In genomic region chr19:17159466-17160393, GRCh38 we compare ENCODE assay signal across 19 cellular contexts. TPM values are rescaled to one million over a fixed set of nuclear protein-coding genes. Genes with fewer than 3 reads are reported as not detected.
DNase-seq lines count a peak whose midpoint lies in the region; ATAC-seq, FAIRE-seq and TF ChIP-seq lines count a peak whose summit lies in the region.
"Had no signal": no experiment of that assay in that cellular context is flagged by ENCODE, and none has a peak within 500 bp of the region (broad histone marks: within the 10 kb centered on the region; RNA-seq: fewer than 3 reads in every experiment).

No MANE protein-coding gene starts in this region.

- DNase-seq in EH (ENCODE audit: low read depth) (peak; percentile 23), HFFc6 (peak; percentile 7), K562 (ENCODE audit: extremely low read depth in 1 of 4, low spot score in 3 of 4) (no peak), left lobe of liver (ENCODE audit: low spot score) (peak; percentile 44), GM20000 (ENCODE audit: low spot score) (no peak), NCI-H128 (lab: John Stamatoyannopoulos, UW; ENCODE audit: unreplicated experiment) (no peak), GM13976 (ENCODE audit: low spot score) (no peak)
- DNase-seq: activated CD4-positive, alpha-beta T cell treated with anti-CD3 and anti-CD28 coated beads, Interleukin-2, amount 50 U/mL, for 48 hours; activated effector memory CD4-positive, alpha-beta T cell treated with Interleukin-2 at 50 U/mL for 16 hours; KG1; NCI-H187 treated with DMSO at 0.1 percent for 48 hours; NCI-H526 treated with DMSO at 0.1 percent for 48 hours; nephron progenitor cell; right cardiac atrium; stimulated activated CD4-positive, alpha-beta T cell treated with anti-CD3 and anti-CD28 coated beads, Interleukin-4, amount 100 ng/mL, for 24 hours; T1000 had no signal

- H3K79me2 ChIP-seq in K562 (ENCODE audit: control insufficient read depth, insufficient read depth, low read length): no peaks in the 10 kb centered on the region

- H3K4me1 Mint-ChIP-seq in HFFc6 (ENCODE audit: low read depth): no peaks in the 10 kb centered on the region
- H3K4me1 Mint-ChIP-seq: nephron progenitor cell had no signal

- H3K27me3 Mint-ChIP-seq in HFFc6 (ENCODE audit: insufficient read depth): peaks cover 2% of the 10 kb centered on the region

- FAIRE-seq in K562 (lab: Jason Lieb, UNC): no peak

- H3K9me1 ChIP-seq in K562 (ENCODE audit: control insufficient read depth, insufficient read depth, low read length): no peaks in the 10 kb centered on the region

- peaks cover 73% of the 10 kb centered on the region for H3K36me3 ChIP-seq in K562 (ENCODE audit: control insufficient read depth, insufficient read depth, low read length)

- TF ChIP-seq POLR2A in K562 (conservative IDR thresholded peaks at IDR 0.05): no peak

- no peak overlapping the region for H3K4me3 ChIP-seq in K562
- H3K4me3 ChIP-seq: BLaER1, cardiac muscle cell had no signal

- no peak for ATAC-seq in K562
- peak; percentile 96 for ATAC-seq in left lobe of liver
- ATAC-seq in HG02678 (IDR thresholded peaks at IDR 0.05; ENCODE audit: unreplicated experiment): no peak
- ATAC-seq: right cardiac atrium had no signal

- H3K4me2 ChIP-seq in K562 (ENCODE audit: insufficient read depth, low read length): no peak overlapping the region
- H3K4me2 ChIP-seq: BLaER1 had no signal

- BruUV-seq in K562 (replicated peaks; lab: Mats Ljungman, UMichigan): no TSS peak

- H2AFZ ChIP-seq in K562 (ENCODE audit: low read depth, low read length): no peak overlapping the region

- TF ChIP-seq RAD21 in K562 (CRISPR knock-in tag; conservative IDR thresholded peaks at IDR 0.05 in 1 of 2, IDR thresholded peaks at IDR 0.05 in 1 of 2): no peak

- peaks cover 34% of the 10 kb centered on the region for H3K36me3 Mint-ChIP-seq in HFFc6 (ENCODE audit: low read depth)

- CTCF ChIA-PET in K562 (lab: Yijun Ruan, JAX; ENCODE audit: low intra/inter-chr PET ratio): no interaction called here

- in situ Hi-C loops in K562 (cut with MboI) (no loop called here), GM13976 (cut with MboI; ENCODE audit: low sequenced_read_pairs, unreplicated experiment) (no loop called here)

- H3K4me1 ChIP-seq in K562 (replicated peaks in 1 of 2; ENCODE audit: control insufficient read depth in 2 of 2, insufficient read depth in 2 of 2, low read length in 2 of 2): no peaks in the 10 kb centered on the region
- H3K4me1 ChIP-seq: BLaER1 had no signal

- no peaks in the 10 kb centered on the region for H3K27me3 ChIP-seq in K562 (ENCODE audit: control insufficient read depth in 2 of 2, insufficient read depth in 2 of 2, low read length in 2 of 2)
- H3K27me3 ChIP-seq: BLaER1, cardiac muscle cell had no signal

- POLR2A ChIA-PET in K562 (lab: Yijun Ruan, JAX): interaction anchor here (0.7 to 1.4 kb wide), 2 partner anchors 11 to 24 kb away, joined by 3 to 5 read pairs; no protein-coding TSS in a partner anchor

- no peaks in the 10 kb centered on the region for H3K9me3 Mint-ChIP-seq in HFFc6

- no peaks in the 10 kb centered on the region for H4K20me1 ChIP-seq in K562 (replicated peaks; ENCODE audit: control insufficient read depth, insufficient read depth, low read length)
- H4K20me1 ChIP-seq: BLaER1 had no signal

- TF ChIP-seq CTCF in HFFc6 (IDR thresholded peaks at IDR 0.05) (no peak), K562 (IDR thresholded peaks at IDR 0.05 in 2 of 3, conservative IDR thresholded peaks at IDR 0.05 in 1 of 3; ENCODE audit: insufficient read depth in 2 of 3, low read depth in 1 of 3, low read length in 3 of 3) (no peak), GM20000 (IDR thresholded peaks at IDR 0.05; ENCODE audit: extremely low read depth, missing control alignments) (no peak), GM13976 (IDR thresholded peaks at IDR 0.05; ENCODE audit: borderline replicate concordance, control extremely low read depth, extremely low read depth, insufficient read depth, missing control alignments) (no peak)

- H3K9ac ChIP-seq in K562 (ENCODE audit: insufficient read depth in 1 of 2, low read depth in 2 of 2, low read length in 2 of 2): no peak overlapping the region
- H3K9ac ChIP-seq: BLaER1 had no signal

- H3K9me3 ChIP-seq in K562 (replicated peaks; ENCODE audit: control insufficient read depth, insufficient read depth, low read depth, low read length): no peaks in the 10 kb centered on the region

- WGBS in K562 (ENCODE audit: insufficient coverage, low coverage, missing lambda C conversion rate): 79% methylated on average over 8 of the region's 9 CpGs

- no peak overlapping the region for H3K27ac ChIP-seq in K562 (ENCODE audit: extremely low read depth, low read depth, low read length)
- H3K27ac ChIP-seq: BLaER1, cardiac muscle cell had no signal

- H3K27ac Mint-ChIP-seq in HFFc6: peak overlapping the region; percentile 49
- H3K27ac Mint-ChIP-seq: nephron progenitor cell had no signal

- TF ChIP-seq EP300 in K562 (IDR thresholded peaks at IDR 0.05; ENCODE audit: low read length): no peak

- H3K4me3 Mint-ChIP-seq in HFFc6: no peak overlapping the region
- H3K4me3 Mint-ChIP-seq: nephron progenitor cell had no signal

- intact Hi-C loops in K562 (cut with micrococcal nuclease): no loop called here

TF ChIP-seq in K562, 482 proteins besides CTCF, POLR2A, EP300 and RAD21 (continues in another document):
- TF ChIP-seq TEAD1 (CRISPR knock-in tag; IDR thresholded peaks at IDR 0.05) (no peak), TEAD2 (tag; IDR thresholded peaks at IDR 0.05) (no peak), MAX (CRISPR knock-in tag; IDR thresholded peaks at IDR 0.05) (peak; percentile 33; the same call in 1 of the 2 replicates), CXXC5 (CRISPR knock-in tag; IDR thresholded peaks at IDR 0.05) (no peak), NFIC (IDR thresholded peaks at IDR 0.05) (peak; percentile 31; the same call in 1 of the 2 replicates)

RNA-seq across cellular contexts. Expression of gene USE1, which starts 55.4 kb away (rescaled TPM):
- 10 to 100 TPM; 23.5 to 29.3 (median 25.7) TPM for total RNA-seq in HFFc6 (2021; fragmentation: NEBNext Ultra II Directional; extraction: Animal tissue kit (Norgen Biotek cat#: 25700))
- 15.6 and 34.4 TPM in 2 replicates for total RNA-seq in K562 (2011; cell fraction: chromatin; rRNA removed; ENCODE audit: low replicate concordance)
- 24.5 and 31.5 TPM in 2 replicates for total RNA-seq in K562 (2011; cell fraction: nucleolus; rRNA removed)
- total RNA-seq in K562 (2011; cell fraction: nucleoplasm; rRNA removed): 20.2 and 24.3 TPM in 2 replicates
- total RNA-seq in K562 (2014; rRNA removed) (38.8 and 40.7 TPM in 2 replicates), K562 (2014; rRNA removed; fragmentation: Illumina TruSeq; extraction: Trizol) (15.2 and 17.3 TPM in 2 replicates), K562 (2015; rRNA removed; fragmentation: Illumina TruSeq; extraction: Trizol) (23.9 TPM in 2 replicates), K562 (2021) (34.0 and 34.9 TPM in 2 replicates), left lobe of liver (19.9 TPM)
- polyA plus RNA-seq in K562 (2011; rRNA removed) (19.1 and 21.1 TPM in 2 replicates), K562 (2014; fragmentation: Illumina TruSeq; extraction: Trizol) (27.3 and 32.8 TPM in 2 replicates), K562 (2014; fragmentation: Nextera tagmentation; extraction: Ambion mirVana) (10 to 100 TPM; 39.3 to 46.7 TPM), K562 (2014; rRNA removed) (50.6 and 52.4 TPM in 2 replicates)
- 25.0 and 38.2 TPM in 2 replicates for polyA plus RNA-seq in K562 (2011; cell fraction: cytosol; rRNA removed)
- 16.7 and 20.6 TPM in 2 replicates for polyA plus RNA-seq in K562 (2011; cell fraction: nucleus; rRNA removed)
- 35.2 and 46.0 TPM in 2 replicates for polyA plus RNA-seq in K562 (2012)
- polyA minus RNA-seq in K562 (2011; rRNA and poly(A)+ RNA removed): 11.2 and 20.2 TPM in 2 replicates
- polyA minus RNA-seq in K562 (2011; cell fraction: cytosol; rRNA and poly(A)+ RNA removed): 12.1 and 12.7 TPM in 2 replicates
- 6.6 and 9.3 TPM in 2 replicates for polyA minus RNA-seq in K562 (2011; cell fraction: nucleus; rRNA and poly(A)+ RNA removed)

Comparison
In these comparisons a context has a peak if more than half of its experiments do, and no peak if none do; other contexts are left out.
1. DNase-seq: peak in EH (single experiment), HFFc6 (single experiment) and left lobe of liver (single experiment); none in K562 (0 of 4), GM20000 (single experiment), NCI-H128 (single experiment) and GM13976 (single experiment).